In genomic region chr5:58828145-58828544, GRCh38 we compare ENCODE assay signal across 21 cellular contexts.
"Had no signal": no experiment of that assay in that cellular context is flagged by ENCODE, and none has a peak within 500 bp of the region (broad histone marks: within the 10 kb centered on the region; RNA-seq: fewer than 3 reads in every experiment).

No MANE protein-coding gene starts in this region.

- H3K36me3 Mint-ChIP-seq: activated naive CD4-positive, alpha-beta T cell treated with anti-CD3 and anti-CD28 coated beads, Interleukin-2, amount 50 U/mL, for 72 hours; naive thymus-derived CD8-positive, alpha-beta T cell had no signal

- H3K36me3 ChIP-seq: cardiac muscle cell, esophagus squamous epithelium, prostate gland, suprapubic skin, transverse colon, vagina had no signal

- H3K4me3 ChIP-seq: cardiac muscle cell, esophagus squamous epithelium, prostate gland, suprapubic skin, transverse colon, vagina had no signal

- DNase-seq: activated CD4-positive, alpha-beta T cell treated with anti-CD3 and anti-CD28 coated beads, Interleukin-2, amount 50 U/mL, for 48 hours; activated gamma-delta T cell treated with Interleukin-2 at 50 U/mL for 16 hours; dermis blood vessel endothelial cell; effector memory CD4-positive, alpha-beta T cell; esophagus squamous epithelium; hippocampal formation; left cardiac atrium; mesenchymal stem cell; naive thymus-derived CD8-positive, alpha-beta T cell; right cardiac atrium; small intestine; stimulated activated CD4-positive, alpha-beta T cell treated with anti-CD3 and anti-CD28 coated beads, Interleukin-15, amount 100 ng/mL, for 24 hours; stimulated activated CD4-positive, alpha-beta T cell treated with anti-CD3 and anti-CD28 coated beads, Interleukin-2, amount 100 ng/mL, for 48 hours; transverse colon had no signal

- H3K9me3 ChIP-seq: esophagus squamous epithelium, prostate gland, suprapubic skin, transverse colon, vagina had no signal

- H3K4me1 ChIP-seq: esophagus squamous epithelium, prostate gland, suprapubic skin, transverse colon, vagina had no signal

- H3K9me3 Mint-ChIP-seq: activated naive CD4-positive, alpha-beta T cell treated with anti-CD3 and anti-CD28 coated beads, Interleukin-2, amount 50 U/mL, for 72 hours; activated T-helper 1 cell treated with anti-CD3 and anti-CD28 coated beads, Interleukin-12 subunit alpha, Interleukin-12 subunit beta, Interleukin-2, Interleukin-4 antibody, amounts not matched to agents 30 ng/mL and 10 ng/mL and 1 ng/mL, durations not matched to agents 14 hours and 24 hours and 36 hours; naive thymus-derived CD8-positive, alpha-beta T cell; stimulated activated naive CD8-positive, alpha-beta T cell treated with anti-CD3 and anti-CD28 coated beads, Interleukin-15, Interleukin-2, amounts not matched to agents 100 ng/mL and 50 ng/mL, for 24 hours had no signal

- H3K4me1 Mint-ChIP-seq: naive thymus-derived CD8-positive, alpha-beta T cell had no signal

- H3K27ac ChIP-seq: cardiac muscle cell, esophagus squamous epithelium, prostate gland, suprapubic skin, transverse colon, vagina had no signal

- H3K27ac Mint-ChIP-seq: activated naive CD4-positive, alpha-beta T cell treated with anti-CD3 and anti-CD28 coated beads, Interleukin-2, amount 50 U/mL, for 72 hours; activated T-helper 1 cell treated with anti-CD3 and anti-CD28 coated beads, Interleukin-12 subunit alpha, Interleukin-12 subunit beta, Interleukin-2, Interleukin-4 antibody, amounts not matched to agents 30 ng/mL and 10 ng/mL and 1 ng/mL, durations not matched to agents 14 hours and 24 hours and 36 hours; naive thymus-derived CD8-positive, alpha-beta T cell; stimulated activated naive CD8-positive, alpha-beta T cell treated with anti-CD3 and anti-CD28 coated beads, Interleukin-15, Interleukin-2, amounts not matched to agents 100 ng/mL and 50 ng/mL, for 24 hours had no signal

- H3K27me3 ChIP-seq: cardiac muscle cell, esophagus squamous epithelium, suprapubic skin, transverse colon, vagina had no signal

- H3K4me3 Mint-ChIP-seq: activated T-helper 1 cell treated with anti-CD3 and anti-CD28 coated beads, Interleukin-12 subunit alpha, Interleukin-12 subunit beta, Interleukin-2, Interleukin-4 antibody, amounts not matched to agents 30 ng/mL and 10 ng/mL and 1 ng/mL, durations not matched to agents 14 hours and 24 hours and 36 hours; naive thymus-derived CD8-positive, alpha-beta T cell; stimulated activated naive CD8-positive, alpha-beta T cell treated with anti-CD3 and anti-CD28 coated beads, Interleukin-15, Interleukin-2, amounts not matched to agents 100 ng/mL and 50 ng/mL, for 24 hours had no signal
